ENCODE assay signal across 18 cellular contexts in the genomic region with DNA sequence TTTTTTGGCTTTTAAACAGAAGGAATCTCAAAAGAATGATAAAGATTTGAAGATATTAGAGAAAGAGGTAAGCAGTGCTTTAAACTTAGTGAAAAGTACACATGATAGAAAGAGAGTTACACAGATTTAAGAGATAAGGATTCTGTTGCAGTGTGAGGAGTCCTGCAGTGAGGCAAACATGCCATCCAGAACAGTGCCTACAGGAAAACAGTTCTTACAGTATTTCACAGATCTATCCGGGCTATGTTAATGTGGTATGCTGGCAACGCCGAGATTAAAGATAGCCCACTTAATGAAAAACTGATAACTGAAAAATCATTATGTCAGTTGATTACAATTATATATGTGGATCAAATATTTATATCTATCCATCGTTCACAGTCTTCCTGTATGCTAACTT. TPM values are rescaled to one million over a fixed set of nuclear protein-coding genes. Genes with fewer than 3 reads are reported as not detected.
DNase-seq lines count a peak whose midpoint lies in the region; ATAC-seq and TF ChIP-seq lines count a peak whose summit lies in the region.
"Had no signal": no experiment of that assay in that cellular context is flagged by ENCODE, and none has a peak within 500 bp of the region (broad histone marks: within the 10 kb centered on the region; RNA-seq: fewer than 3 reads in every experiment).

No MANE protein-coding gene starts in this region.

- H4K20me1 ChIP-seq in Loucy (ENCODE audit: insufficient read depth, low read length, poor library complexity, severe bottlenecking) = no peaks in the 10 kb centered on the region

- H3K4me2 ChIP-seq in Loucy (ENCODE audit: low read depth, low read length, poor library complexity, severe bottlenecking) = peak overlapping the region; percentile 34
- H3K4me2 ChIP-seq in parathyroid adenoma (ENCODE audit: low read length) = no peak overlapping the region
- H3K4me2 ChIP-seq: A549, GM23338 had no signal

- H3K27me3 ChIP-seq in Loucy (ENCODE audit: insufficient read depth, low read length, poor library complexity, severe bottlenecking) = no peaks in the 10 kb centered on the region
- no peaks in the 10 kb centered on the region for H3K27me3 ChIP-seq in endodermal cell (ENCODE audit: control insufficient read depth, insufficient read depth, low read length, poor library complexity, severe bottlenecking)
- no peaks in the 10 kb centered on the region for H3K27me3 ChIP-seq in parathyroid adenoma (ENCODE audit: control insufficient read depth, insufficient read depth, low read length)
- H3K27me3 ChIP-seq: Peyer's patch had no signal

- H3K9ac ChIP-seq in Loucy (ENCODE audit: low read depth, low read length, poor library complexity, severe bottlenecking) (no peak overlapping the region), endodermal cell (ENCODE audit: extremely low read depth, low read length, poor library complexity, severe bottlenecking) (no peak overlapping the region), parathyroid adenoma (no peak overlapping the region)

- peaks cover 18% of the 10 kb centered on the region for H3K4me1 Mint-ChIP-seq in activated CD8-positive, alpha-beta memory T cell treated with anti-CD3 and anti-CD28 coated beads, Interleukin-2, amount 10 ng/mL, durations not matched to agents 7 days and 5 days
- peaks cover 15% of the 10 kb centered on the region for H3K4me1 Mint-ChIP-seq in endodermal cell
- H3K4me1 Mint-ChIP-seq: GM23338 had no signal

- CTCF ChIA-PET in activated CD8-positive, alpha-beta memory T cell treated with anti-CD3 and anti-CD28 coated beads, Interleukin-2, amount 10 ng/mL, durations not matched to agents 7 days and 5 days (lab: Charles Lee) = no interaction called here

- no peak overlapping the region for H2AFZ ChIP-seq in Loucy (ENCODE audit: low read length)
- H2AFZ ChIP-seq in parathyroid adenoma = peak overlapping the region; percentile 13
- H2AFZ ChIP-seq: GM23338 had no signal

- DNase-seq in activated CD8-positive, alpha-beta memory T cell treated with anti-CD3 and anti-CD28 coated beads, Interleukin-2, amount 10 ng/mL, durations not matched to agents 7 days and 5 days = no peak
- DNase-seq in activated CD8-positive, alpha-beta memory T cell treated with anti-CD3 and anti-CD28 coated beads, Interleukin-2, amount 50 U/mL, for 48 hours = no peak
- no peak for DNase-seq in endodermal cell
- no peak for DNase-seq in NCI-H187 treated with DMSO at 0.1 percent for 48 hours (lab: John Stamatoyannopoulos, UW)
- DNase-seq in NCI-H2081 (lab: John Stamatoyannopoulos, UW) = no peak
- DNase-seq: AML-193, DMS79 treated with DMSO at 0.1 percent for 48 hours, GDM1, NCI-H1092, NCI-H446 treated with DMSO at 0.1 percent for 48 hours, Peyer's patch, Right ventricle myocardium superior had no signal

- H3K27ac Mint-ChIP-seq in activated CD8-positive, alpha-beta memory T cell treated with anti-CD3 and anti-CD28 coated beads, Interleukin-2, amount 10 ng/mL, durations not matched to agents 7 days and 5 days = peak overlapping the region; percentile 40
- no peak overlapping the region for H3K27ac Mint-ChIP-seq in endodermal cell
- H3K27ac Mint-ChIP-seq: GM23338 had no signal

- H3K9me3 ChIP-seq in Loucy (ENCODE audit: insufficient read depth, low read depth, low read length) = no peaks in the 10 kb centered on the region
- no peaks in the 10 kb centered on the region for H3K9me3 ChIP-seq in endodermal cell (ENCODE audit: control insufficient read depth, low read length)
- no peaks in the 10 kb centered on the region for H3K9me3 ChIP-seq in parathyroid adenoma (ENCODE audit: control insufficient read depth, low read length)
- H3K9me3 ChIP-seq: A549, Peyer's patch had no signal

- H3K36me3 Mint-ChIP-seq in activated CD8-positive, alpha-beta memory T cell treated with anti-CD3 and anti-CD28 coated beads, Interleukin-2, amount 10 ng/mL, durations not matched to agents 7 days and 5 days = peaks cover 51% of the 10 kb centered on the region
- peaks cover 37% of the 10 kb centered on the region for H3K36me3 Mint-ChIP-seq in endodermal cell (ENCODE audit: low read depth)

- no peaks in the 10 kb centered on the region for H3K9me2 ChIP-seq in Loucy (replicated peaks; ENCODE audit: low read depth, low read length)

- no peaks in the 10 kb centered on the region for H3K27me3 Mint-ChIP-seq in activated CD8-positive, alpha-beta memory T cell treated with anti-CD3 and anti-CD28 coated beads, Interleukin-2, amount 10 ng/mL, durations not matched to agents 7 days and 5 days
- H3K27me3 Mint-ChIP-seq in endodermal cell (ENCODE audit: insufficient read depth) = no peaks in the 10 kb centered on the region

- H3K79me2 ChIP-seq in Loucy (ENCODE audit: insufficient read depth, low read length) = peaks cover 42% of the 10 kb centered on the region
- H3K79me2 ChIP-seq in parathyroid adenoma = no peaks in the 10 kb centered on the region

- H3F3A ChIP-seq in Loucy (ENCODE audit: low read depth) = no peaks in the 10 kb centered on the region

- TF ChIP-seq CTCF in Loucy (conservative IDR thresholded peaks at IDR 0.05; ENCODE audit: low read length) (no peak), endodermal cell (conservative IDR thresholded peaks at IDR 0.05) (no peak), parathyroid adenoma (IDR thresholded peaks at IDR 0.05) (no peak)

- no peak overlapping the region for H3K4me3 Mint-ChIP-seq in activated CD8-positive, alpha-beta memory T cell treated with anti-CD3 and anti-CD28 coated beads, Interleukin-2, amount 10 ng/mL, durations not matched to agents 7 days and 5 days
- no peak overlapping the region for H3K4me3 Mint-ChIP-seq in endodermal cell
- H3K4me3 Mint-ChIP-seq: GM23338 had no signal

- H3K4me1 ChIP-seq in Loucy (ENCODE audit: insufficient read depth, low read length, poor library complexity, severe bottlenecking) (peaks cover 12% of the 10 kb centered on the region), endodermal cell (ENCODE audit: control insufficient read depth, insufficient read depth, low read length) (peaks cover 3% of the 10 kb centered on the region), parathyroid adenoma (peaks cover 5% of the 10 kb centered on the region)
- H3K4me1 ChIP-seq: Peyer's patch had no signal

- 88% methylated on average over 4 of the region's 4 CpGs; no CpG with 5 or more reads in 1 of the 2 experiments for WGBS in endodermal cell (ENCODE audit: insufficient coverage in 1 of 2, insufficient read length in 1 of 2), 2 experiments

- ATAC-seq in activated CD8-positive, alpha-beta memory T cell treated with anti-CD3 and anti-CD28 coated beads, Interleukin-2, amount 10 ng/mL, durations not matched to agents 7 days and 5 days = no peak
- ATAC-seq in HG03159 (IDR thresholded peaks at IDR 0.05; ENCODE audit: unreplicated experiment) = no peak
- ATAC-seq: A549, GM23338, K562 had no signal

- H3K27ac ChIP-seq in endodermal cell (ENCODE audit: low read depth, low read length) (no peak overlapping the region), parathyroid adenoma (no peak overlapping the region)
- H3K27ac ChIP-seq: A549, Peyer's patch had no signal

- H3K9me3 Mint-ChIP-seq in activated CD8-positive, alpha-beta memory T cell treated with anti-CD3 and anti-CD28 coated beads, Interleukin-2, amount 10 ng/mL, durations not matched to agents 7 days and 5 days (ENCODE audit: low read depth) = no peaks in the 10 kb centered on the region
- H3K9me3 Mint-ChIP-seq in endodermal cell = no peaks in the 10 kb centered on the region
- H3K9me3 Mint-ChIP-seq: GM23338 had no signal

- no peak overlapping the region for H3K4me3 ChIP-seq in Loucy (ENCODE audit: low read length, poor library complexity, severe bottlenecking)
- H3K4me3 ChIP-seq in endodermal cell (ENCODE audit: low read length) = peak overlapping the region; percentile 1
- H3K4me3 ChIP-seq in parathyroid adenoma (ENCODE audit: low read depth, low read length) = no peak overlapping the region
- H3K4me3 ChIP-seq: A549, GM23338, K562, Peyer's patch had no signal

- peaks cover 21% of the 10 kb centered on the region; the same call in 1 of the 2 replicates for H3K36me3 ChIP-seq in Loucy (ENCODE audit: insufficient read depth, low read length)
- H3K36me3 ChIP-seq in endodermal cell (ENCODE audit: control insufficient read depth, insufficient read depth, low read length) = peaks cover 65% of the 10 kb centered on the region
- no peaks in the 10 kb centered on the region for H3K36me3 ChIP-seq in parathyroid adenoma (ENCODE audit: control insufficient read depth, insufficient read depth, low read length)
- H3K36me3 ChIP-seq: Peyer's patch had no signal

RNA-seq across cellular contexts. Expression of gene HMMR, which starts 7.2 kb away (rescaled TPM):
- 10 to 100 TPM; 82.2 to 87.7 TPM for total RNA-seq in activated CD8-positive, alpha-beta memory T cell treated with anti-CD3 and anti-CD28 coated beads, Interleukin-2, amount 10 ng/mL, durations not matched to agents 7 days and 5 days
- total RNA-seq in endodermal cell = 10 to 100 TPM; 36.9 to 63.7 TPM
- 63.8 TPM for polyA plus RNA-seq in endodermal cell (2013, experiment 1 of 2)
- polyA plus RNA-seq in endodermal cell (2013, experiment 2 of 2) = 76.6 TPM

RNA-seq across cellular contexts. Expression of gene NUDCD2, which starts 7.8 kb away (rescaled TPM):
- 10 to 100 TPM; 42.7 to 43.9 TPM for total RNA-seq in activated CD8-positive, alpha-beta memory T cell treated with anti-CD3 and anti-CD28 coated beads, Interleukin-2, amount 10 ng/mL, durations not matched to agents 7 days and 5 days
- total RNA-seq in endodermal cell = 10 to 100 TPM; 36.0 to 73.0 TPM
- polyA plus RNA-seq in endodermal cell (2013, experiment 1 of 2) = 46.1 TPM
- 38.6 TPM for polyA plus RNA-seq in endodermal cell (2013, experiment 2 of 2)

RNA-seq across cellular contexts. Expression of gene CCNG1, which starts 30.3 kb away (rescaled TPM):
- total RNA-seq in activated CD8-positive, alpha-beta memory T cell treated with anti-CD3 and anti-CD28 coated beads, Interleukin-2, amount 10 ng/mL, durations not matched to agents 7 days and 5 days = 100 to 1,000 TPM; 122 to 144 TPM
- total RNA-seq in endodermal cell = 100 to 1,000 TPM; 542 to 622 TPM
- 392 TPM for polyA plus RNA-seq in endodermal cell (2013, experiment 1 of 2)
- polyA plus RNA-seq in endodermal cell (2013, experiment 2 of 2) = 415 TPM

RNA-seq across cellular contexts. Expression of gene MAT2B, which starts 37.7 kb away (rescaled TPM):
- 100 to 1,000 TPM in 1 of 2 experiments, 10 to 100 TPM in 1; 74.1 to 104 TPM for total RNA-seq in activated CD8-positive, alpha-beta memory T cell treated with anti-CD3 and anti-CD28 coated beads, Interleukin-2, amount 10 ng/mL, durations not matched to agents 7 days and 5 days
- total RNA-seq in endodermal cell = 10 to 100 TPM; 45.4 to 47.7 TPM
- 83.1 TPM for polyA plus RNA-seq in endodermal cell (2013, experiment 1 of 2)
- polyA plus RNA-seq in endodermal cell (2013, experiment 2 of 2) = 71.7 TPM
